ENCODE assay signal across 16 cellular contexts in genomic region chr13:98960331-98961203, GRCh38. TPM values are rescaled to one million over a fixed set of nuclear protein-coding genes. Genes with fewer than 3 reads are reported as not detected.
A peak's percentile ranks its signal among the peaks of the same experiment; 100 is the strongest.
DNase-seq lines count a peak whose midpoint lies in the region; ATAC-seq and TF ChIP-seq lines count a peak whose summit lies in the region.
"Had no signal": no experiment of that assay in that cellular context is flagged by ENCODE, and none has a peak within 500 bp of the region (broad histone marks: within the 10 kb centered on the region; RNA-seq: fewer than 3 reads in every experiment).

No MANE protein-coding gene starts in this region.

- H3K36me3 ChIP-seq in GM23338 (ENCODE audit: insufficient read depth): no peaks in the 10 kb centered on the region
- H3K36me3 ChIP-seq in SK-N-SH (replicated peaks in 1 of 2; ENCODE audit: control insufficient read depth in 1 of 2, insufficient read depth in 2 of 2, low read length in 1 of 2): no peaks in the 10 kb centered on the region

- intact Hi-C loops in left cardiac atrium (cut with DNase I): loop anchor here in 1 of 2 donors (10.0 kb wide), 1 partner anchor 46 kb away; no protein-coding TSS in a partner anchor

- TF ChIP-seq CTCF in GM23338 (conservative IDR thresholded peaks at IDR 0.05; ENCODE audit: low read depth in 2 of 2): no peak
- TF ChIP-seq CTCF in SK-N-SH (IDR thresholded peaks at IDR 0.05): no peak

- POLR2A ChIA-PET in SK-N-SH (lab: Yijun Ruan, JAX): no interaction called here

- no peak overlapping the region for H2AFZ ChIP-seq in GM23338
- no peak overlapping the region for H2AFZ ChIP-seq in SK-N-SH (ENCODE audit: low read depth)

- H3K4me1 Mint-ChIP-seq in GM23338: peaks cover 6% of the 10 kb centered on the region; the same call in 1 of the 3 replicates
- peaks cover 20% of the 10 kb centered on the region for H3K4me1 Mint-ChIP-seq in T-helper 17 cell
- H3K4me1 Mint-ChIP-seq: B cell had no signal

- no peaks in the 10 kb centered on the region for H3F3A ChIP-seq in GM23338 (replicated peaks; ENCODE audit: low read depth)
- no peaks in the 10 kb centered on the region for H3F3A ChIP-seq in SK-N-SH (replicated peaks; ENCODE audit: insufficient read depth)

- H3K9me3 Mint-ChIP-seq in GM23338: no peaks in the 10 kb centered on the region

- no peak overlapping the region for H3K9ac ChIP-seq in SK-N-SH

- H3K4me1 ChIP-seq in GM23338 (ENCODE audit: insufficient read depth) (no peaks in the 10 kb centered on the region), SK-N-SH (ENCODE audit: control insufficient read depth in 1 of 2, insufficient read depth in 2 of 2, low read depth in 1 of 2, low read length in 1 of 2) (peaks cover 0 to 5% of the 10 kb centered on the region in 2 experiments; a peak in 1 of 4 replicates)

- H3K9me2 ChIP-seq in GM23338 (ENCODE audit: insufficient read depth) (no peaks in the 10 kb centered on the region), SK-N-SH (no peaks in the 10 kb centered on the region)

- H3K9me3 ChIP-seq in T-helper 17 cell (ENCODE audit: control insufficient read depth, low read length, poor library complexity, severe bottlenecking) (no peaks in the 10 kb centered on the region), SK-N-SH (no peaks in the 10 kb centered on the region)

- H3K4me2 ChIP-seq in GM23338 (no peak overlapping the region), SK-N-SH (no peak overlapping the region)

- H3K27ac ChIP-seq in GM23338 (ENCODE audit: low read depth) (no peak overlapping the region), SK-N-SH (ENCODE audit: low read depth in 2 of 2, low read length in 1 of 2) (no peak overlapping the region)

- H3K4me3 Mint-ChIP-seq in GM23338 (no peak overlapping the region), T-helper 17 cell (no peak overlapping the region)
- H3K4me3 Mint-ChIP-seq: B cell had no signal

- no peaks in the 10 kb centered on the region for H3K27me3 ChIP-seq in GM23338 (ENCODE audit: insufficient read depth)
- H3K27me3 ChIP-seq in SK-N-SH (ENCODE audit: insufficient read depth): no peaks in the 10 kb centered on the region

- H3K36me3 Mint-ChIP-seq in GM23338 (ENCODE audit: low read depth) (no peaks in the 10 kb centered on the region), T-helper 17 cell (ENCODE audit: low read depth) (peaks cover 2% of the 10 kb centered on the region)

- ATAC-seq in GM23338 (no peak), T-helper 17 cell (no peak), left cardiac atrium (peak; percentile 46 to 67)
- ATAC-seq: PC-3 had no signal

- no peaks in the 10 kb centered on the region for H4K20me1 ChIP-seq in GM23338 (replicated peaks; ENCODE audit: insufficient read depth)
- H4K20me1 ChIP-seq in SK-N-SH (ENCODE audit: insufficient read depth): no peaks in the 10 kb centered on the region

- 96% methylated on average over 9 of the region's 10 CpGs for WGBS in SK-N-SH (ENCODE audit: low lambda C conversion rate)

- H3K4me3 ChIP-seq in GM23338 (no peak overlapping the region), SK-N-SH (ENCODE audit: low read depth in 2 of 2, low read length in 1 of 2) (no peak overlapping the region)

- DNase-seq in GM23338 (ENCODE audit: low spot score) (no peak), T-helper 17 cell (no peak), left cardiac atrium (no peak), pulmonary artery endothelial cell (ENCODE audit: low read depth, low spot score) (peak; percentile 69), HPDE6-E6E7 (ENCODE audit: extremely low spot score) (no peak), SK-N-SH (no peak), HCEC 1CT (no peak), C1 segment of cervical spinal cord (lab: John Stamatoyannopoulos, UW) (no peak)
- DNase-seq: activated T-cell treated with anti-CD3 and anti-CD28 coated beads for 4 hours, amniotic stem cell, cortex of kidney, GOT3, MV-4-11, PC-3, small intestine had no signal

- H3K27me3 Mint-ChIP-seq in GM23338 (ENCODE audit: insufficient read depth, low read depth, poor library complexity) (peaks cover 2% of the 10 kb centered on the region), T-helper 17 cell (no peaks in the 10 kb centered on the region)
- H3K27me3 Mint-ChIP-seq: B cell had no signal

- H3K27ac Mint-ChIP-seq in GM23338 (peak overlapping the region; percentile 32; the same call in 1 of the 2 replicates), T-helper 17 cell (peak overlapping the region; percentile 27)
- H3K27ac Mint-ChIP-seq: B cell had no signal

- H3K79me2 ChIP-seq in GM23338 (replicated peaks; ENCODE audit: insufficient read depth) (no peaks in the 10 kb centered on the region), SK-N-SH (ENCODE audit: insufficient read depth) (no peaks in the 10 kb centered on the region)

- TF ChIP-seq RAD21 in SK-N-SH (IDR thresholded peaks at IDR 0.05; ENCODE audit: low read length): no peak

- CTCF ChIA-PET in SK-N-SH (lab: Yijun Ruan, JAX): interaction anchor here (1.2 to 1.6 kb wide), 2 partner anchors 15 to 38 kb away, joined by 3 read pairs; no protein-coding TSS in a partner anchor

- no peak for TF ChIP-seq EP300 in SK-N-SH (IDR thresholded peaks at IDR 0.05; ENCODE audit: borderline replicate concordance in 1 of 2, low read depth in 1 of 2, low read length in 1 of 2)

TF ChIP-seq in GM23338, 12 proteins besides CTCF, POLR2A, EP300 and RAD21 (continues in another document):
- TF ChIP-seq NANOG (IDR thresholded peaks at IDR 0.05; ENCODE audit: borderline replicate concordance) (no peak), EZH2phosphoT487 (IDR thresholded peaks at IDR 0.05; ENCODE audit: unreplicated experiment) (no peak), STAT1 (IDR thresholded peaks at IDR 0.05; ENCODE audit: unreplicated experiment) (no peak), EZH2 (IDR thresholded peaks at IDR 0.05; ENCODE audit: low read depth, unreplicated experiment) (no peak), JUNB (IDR thresholded peaks at IDR 0.05; ENCODE audit: unreplicated experiment) (no peak)
- TF ChIP-seq, protein P1, sequence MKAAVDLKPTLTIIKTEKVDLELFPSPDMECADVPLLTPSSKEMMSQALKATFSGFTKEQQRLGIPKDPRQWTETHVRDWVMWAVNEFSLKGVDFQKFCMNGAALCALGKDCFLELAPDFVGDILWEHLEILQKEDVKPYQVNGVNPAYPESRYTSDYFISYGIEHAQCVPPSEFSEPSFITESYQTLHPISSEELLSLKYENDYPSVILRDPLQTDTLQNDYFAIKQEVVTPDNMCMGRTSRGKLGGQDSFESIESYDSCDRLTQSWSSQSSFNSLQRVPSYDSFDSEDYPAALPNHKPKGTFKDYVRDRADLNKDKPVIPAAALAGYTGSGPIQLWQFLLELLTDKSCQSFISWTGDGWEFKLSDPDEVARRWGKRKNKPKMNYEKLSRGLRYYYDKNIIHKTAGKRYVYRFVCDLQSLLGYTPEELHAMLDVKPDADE (IDR thresholded peaks at IDR 0.05): no peak

TF ChIP-seq in SK-N-SH, 30 proteins besides CTCF, POLR2A, EP300 and RAD21:
- TF ChIP-seq USF1 (IDR thresholded peaks at IDR 0.05; ENCODE audit: borderline replicate concordance, low read depth) (no peak), YY1 (IDR thresholded peaks at IDR 0.05; ENCODE audit: low read depth) (no peak), POLR2AphosphoS5 (IDR thresholded peaks at IDR 0.05; ENCODE audit: low read depth, low read length) (no peak), NRF1 (IDR thresholded peaks at IDR 0.05; ENCODE audit: low read depth, low read length) (no peak)

RNA-seq across cellular contexts. Expression of gene DOCK9, which starts 17.3 kb away (rescaled TPM):
- total RNA-seq in GM23338 (2014; rRNA removed; shearing (Covaris generic)): 34.9 and 57.7 TPM in 2 replicates
- polyA plus RNA-seq in GM23338 (2016; fragmentation: Nextera tagmentation; extraction: Ambion mirVana): 7.3 and 8.5 TPM in 2 replicates
- 100 to 1,000 TPM in 1 of 2 donors, 10 to 100 TPM in 1; 95.2 to 119 TPM for total RNA-seq in T-helper 17 cell
- total RNA-seq in left cardiac atrium: 10 to 100 TPM; 42.1 to 67.5 TPM
- total RNA-seq in pulmonary artery endothelial cell: 310 and 311 TPM in 2 replicates
- 16.6 and 17.9 TPM in 2 replicates for polyA plus RNA-seq in SK-N-SH (2012; rRNA removed)
- 14.3 and 14.9 TPM in 2 replicates for polyA plus RNA-seq in SK-N-SH (2012; cell fraction: cytosol; rRNA removed)
- 18.5 and 22.2 TPM in 2 replicates for polyA plus RNA-seq in SK-N-SH (2012; cell fraction: nucleus; rRNA removed)

Comparison
In these comparisons a context has a peak if more than half of its experiments do, and no peak if none do; other contexts are left out.
1. ATAC-seq: peak in left cardiac atrium (2 of 2); none in GM23338 (single experiment) and T-helper 17 cell (single experiment).